1 cellular context compared by ENCODE assay signal in genomic region chr7:8499128-8499527, GRCh38.
TF ChIP-seq lines count a peak whose summit lies in the region.

No MANE protein-coding gene starts in this region.

TF ChIP-seq in WTC11, 78 proteins besides CTCF, POLR2A, EP300 and RAD21 (continued from another document):
- TF ChIP-seq ZNF425 (CRISPR knock-in tag; conservative IDR thresholded peaks at IDR 0.05) (no peak), ESRRA (CRISPR knock-in tag; IDR thresholded peaks at IDR 0.05; ENCODE audit: borderline replicate concordance) (no peak), MYBL2 (CRISPR knock-in tag; IDR thresholded peaks at IDR 0.05) (no peak), ZNF138 (CRISPR knock-in tag; conservative IDR thresholded peaks at IDR 0.05) (no peak), ZNF396 (CRISPR knock-in tag; IDR thresholded peaks at IDR 0.05; ENCODE audit: borderline replicate concordance) (no peak), JAZF1 (CRISPR knock-in tag; IDR thresholded peaks at IDR 0.05) (no peak), NFYB (CRISPR knock-in tag; conservative IDR thresholded peaks at IDR 0.05; ENCODE audit: low read depth) (no peak), ZNF263 (CRISPR knock-in tag; IDR thresholded peaks at IDR 0.05; ENCODE audit: low read depth) (no peak), EMX1 (CRISPR knock-in tag; IDR thresholded peaks at IDR 0.05) (no peak), RELA (CRISPR knock-in tag; IDR thresholded peaks at IDR 0.05; ENCODE audit: borderline replicate concordance) (no peak), ZMAT4 (CRISPR knock-in tag; IDR thresholded peaks at IDR 0.05) (no peak), FOXJ3 (CRISPR knock-in tag; IDR thresholded peaks at IDR 0.05; ENCODE audit: borderline replicate concordance) (no peak)
